19 cellular contexts compared by ENCODE assay signal in the genomic region with DNA sequence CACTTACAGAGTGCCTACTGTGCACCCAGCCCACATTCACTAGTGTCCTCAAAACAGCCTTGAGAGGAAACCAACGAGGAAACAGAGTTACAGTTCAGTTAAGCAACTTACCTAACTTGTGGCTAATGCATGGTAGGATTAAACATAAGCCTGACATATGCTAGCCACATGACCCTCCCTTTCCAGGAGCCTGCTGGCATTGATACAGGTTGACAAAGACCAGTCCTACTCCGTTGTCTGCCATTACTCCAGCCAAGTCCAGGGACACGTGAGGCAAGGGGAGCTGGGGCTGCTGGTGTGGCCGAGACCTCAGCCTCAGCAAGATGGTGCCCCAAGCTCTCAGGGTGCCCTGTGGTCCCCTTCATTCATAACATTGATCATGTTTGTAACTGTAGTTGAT. TPM values are rescaled to one million over a fixed set of nuclear protein-coding genes. Genes with fewer than 3 reads are reported as not detected.
A peak's percentile ranks its signal among the peaks of the same experiment; 100 is the strongest.
DNase-seq lines count a peak whose midpoint lies in the region; ATAC-seq and TF ChIP-seq lines count a peak whose summit lies in the region.
"Had no signal": no experiment of that assay in that cellular context is flagged by ENCODE, and none has a peak within 500 bp of the region (broad histone marks: within the 10 kb centered on the region; RNA-seq: fewer than 3 reads in every experiment).

No MANE protein-coding gene starts in this region.

- H2AFZ ChIP-seq in SK-N-SH (ENCODE audit: low read depth) (no peak overlapping the region), neural progenitor cell (replicated peaks) (no peak overlapping the region)
- H2AFZ ChIP-seq: GM23338 had no signal

- no peaks in the 10 kb centered on the region for H3F3A ChIP-seq in SK-N-SH (replicated peaks; ENCODE audit: insufficient read depth)
- H3F3A ChIP-seq in neural progenitor cell (ENCODE audit: low read depth) = peaks cover 3% of the 10 kb centered on the region

- peaks cover 5% of the 10 kb centered on the region for H3K4me1 Mint-ChIP-seq in activated T-helper 17 cell treated with anti-CD3 and anti-CD28 coated beads, Interleukin-2, amount 50 U/mL, for 72 hours
- peaks cover 46% of the 10 kb centered on the region for H3K4me1 Mint-ChIP-seq in neural progenitor cell
- H3K4me1 Mint-ChIP-seq: B cell had no signal

- H3K4me2 ChIP-seq in SK-N-SH (no peak overlapping the region), neural progenitor cell (no peak overlapping the region)
- H3K4me2 ChIP-seq: GM23338 had no signal

- no peaks in the 10 kb centered on the region for H3K9me3 Mint-ChIP-seq in activated T-helper 17 cell treated with anti-CD3 and anti-CD28 coated beads, Interleukin-2, amount 50 U/mL, for 72 hours
- H3K9me3 Mint-ChIP-seq in neural progenitor cell = no peaks in the 10 kb centered on the region
- H3K9me3 Mint-ChIP-seq: CD8-positive, alpha-beta T cell; GM23338; HFFc6; IgD-negative memory B cell had no signal

- H3K79me2 ChIP-seq in SK-N-SH (ENCODE audit: insufficient read depth) (no peaks in the 10 kb centered on the region), neural progenitor cell (ENCODE audit: low read depth) (no peaks in the 10 kb centered on the region)

- H3K9me3 ChIP-seq in SK-N-SH = no peaks in the 10 kb centered on the region
- no peaks in the 10 kb centered on the region for H3K9me3 ChIP-seq in neural progenitor cell (ENCODE audit: low read depth)
- H3K9me3 ChIP-seq: BLaER1 treated with 17β-estradiol and CSF1 and Interleukin-3, amounts not matched to agents 10 nM and 100 nM had no signal

- H3K4me3 ChIP-seq in SK-N-SH (ENCODE audit: low read depth in 2 of 2, low read length in 1 of 2) = no peak overlapping the region
- no peak overlapping the region for H3K4me3 ChIP-seq in coronary artery
- H3K4me3 ChIP-seq in neural progenitor cell = no peak overlapping the region
- H3K4me3 ChIP-seq: BLaER1 treated with 17β-estradiol and CSF1 and Interleukin-3, amounts not matched to agents 10 nM and 100 nM; GM23338 had no signal

- TF ChIP-seq CTCF in SK-N-SH (IDR thresholded peaks at IDR 0.05) (no peak), coronary artery (IDR thresholded peaks at IDR 0.05) (no peak), neural progenitor cell (IDR thresholded peaks at IDR 0.05) (no peak)

- DNase-seq in SK-N-SH = peak; percentile 47
- peak; percentile 18 for DNase-seq in NCI-H82 treated with DMSO at 0.1 percent for 48 hours (lab: John Stamatoyannopoulos, UW; ENCODE audit: unreplicated experiment)
- no peak for DNase-seq in stimulated activated CD4-positive, alpha-beta T cell treated with anti-CD3 and anti-CD28 coated beads, Interleukin-4, amount 100 ng/mL, for 4 hours
- no peak for DNase-seq in coronary artery (ENCODE audit: low spot score)
- DNase-seq in neural progenitor cell (ENCODE audit: low spot score) = no peak
- DNase-seq: 8988T; Calu3; CD8-positive, alpha-beta T cell; H7; HFFc6 had no signal

- H3K27me3 ChIP-seq in SK-N-SH (ENCODE audit: insufficient read depth) = no peaks in the 10 kb centered on the region
- H3K27me3 ChIP-seq in neural progenitor cell = no peaks in the 10 kb centered on the region
- H3K27me3 ChIP-seq: BLaER1 treated with 17β-estradiol and CSF1 and Interleukin-3, amounts not matched to agents 10 nM and 100 nM had no signal

- H3K27ac ChIP-seq in SK-N-SH (ENCODE audit: low read depth in 2 of 2, low read length in 1 of 2) = no peak overlapping the region; a peak in 1 of 4 replicates
- no peak overlapping the region for H3K27ac ChIP-seq in coronary artery
- no peak overlapping the region for H3K27ac ChIP-seq in neural progenitor cell
- H3K27ac ChIP-seq: BLaER1 treated with 17β-estradiol and CSF1 and Interleukin-3, amounts not matched to agents 10 nM and 100 nM had no signal

- H3K9ac ChIP-seq in SK-N-SH (no peak overlapping the region), neural progenitor cell (no peak overlapping the region)
- H3K9ac ChIP-seq: BLaER1 treated with 17β-estradiol and CSF1 and Interleukin-3, amounts not matched to agents 10 nM and 100 nM had no signal

- CTCF ChIA-PET in SK-N-SH (lab: Yijun Ruan, JAX) = interaction anchor here (0.8 to 1.5 kb wide), 5 partner anchors 10 to 289 kb away, joined by 4 to 5 read pairs (median 4); no protein-coding TSS in a partner anchor

- POLR2A ChIA-PET in SK-N-SH (lab: Yijun Ruan, JAX) = no interaction called here

- H3K4me3 Mint-ChIP-seq in activated T-helper 17 cell treated with anti-CD3 and anti-CD28 coated beads, Interleukin-2, amount 50 U/mL, for 72 hours = no peak overlapping the region
- H3K4me3 Mint-ChIP-seq in neural progenitor cell = no peak overlapping the region
- H3K4me3 Mint-ChIP-seq: B cell; CD8-positive, alpha-beta T cell; GM23338; HFFc6; IgD-negative memory B cell had no signal

- no peaks in the 10 kb centered on the region for H3K27me3 Mint-ChIP-seq in activated T-helper 17 cell treated with anti-CD3 and anti-CD28 coated beads, Interleukin-2, amount 50 U/mL, for 72 hours
- H3K27me3 Mint-ChIP-seq in neural progenitor cell (ENCODE audit: insufficient read depth, low read depth) = peaks cover 7% of the 10 kb centered on the region

- H4K20me1 ChIP-seq in SK-N-SH (ENCODE audit: insufficient read depth) (no peaks in the 10 kb centered on the region), neural progenitor cell (ENCODE audit: low read depth) (no peaks in the 10 kb centered on the region)
- H4K20me1 ChIP-seq: BLaER1 treated with 17β-estradiol and CSF1 and Interleukin-3, amounts not matched to agents 10 nM and 100 nM had no signal

- H3K36me3 Mint-ChIP-seq in activated T-helper 17 cell treated with anti-CD3 and anti-CD28 coated beads, Interleukin-2, amount 50 U/mL, for 72 hours (ENCODE audit: low read depth) = no peaks in the 10 kb centered on the region
- peaks cover 22% of the 10 kb centered on the region for H3K36me3 Mint-ChIP-seq in neural progenitor cell
- H3K36me3 Mint-ChIP-seq: CD8-positive, alpha-beta T cell; IgD-negative memory B cell had no signal

- no peak for ATAC-seq in SK-N-SH treated with all-trans-retinoic acid at 6 μM for 48 hours
- no peak for ATAC-seq in activated T-helper 17 cell treated with anti-CD3 and anti-CD28 coated beads, Interleukin-2, amount 50 U/mL, for 72 hours (replicated peaks)
- ATAC-seq: CD8-positive, alpha-beta T cell; GM23338; HCT116 had no signal

- 0% methylated on average over 4 of the region's 4 CpGs for WGBS in SK-N-SH (ENCODE audit: low lambda C conversion rate)

- peaks cover 0 to 4% of the 10 kb centered on the region in 2 experiments; a peak in 1 of 4 replicates for H3K4me1 ChIP-seq in SK-N-SH (ENCODE audit: control insufficient read depth in 1 of 2, insufficient read depth in 2 of 2, low read depth in 1 of 2, low read length in 1 of 2)
- H3K4me1 ChIP-seq in neural progenitor cell = peaks cover 15% of the 10 kb centered on the region

- no peaks in the 10 kb centered on the region for H3K36me3 ChIP-seq in SK-N-SH (replicated peaks in 1 of 2; ENCODE audit: control insufficient read depth in 1 of 2, insufficient read depth in 2 of 2, low read length in 1 of 2)
- no peaks in the 10 kb centered on the region for H3K36me3 ChIP-seq in neural progenitor cell
- H3K36me3 ChIP-seq: BLaER1 treated with 17β-estradiol and CSF1 and Interleukin-3, amounts not matched to agents 10 nM and 100 nM had no signal

- no peaks in the 10 kb centered on the region for H3K9me2 ChIP-seq in SK-N-SH

- no peak for TF ChIP-seq RAD21 in SK-N-SH (IDR thresholded peaks at IDR 0.05; ENCODE audit: low read length)

- H3K27ac Mint-ChIP-seq in activated T-helper 17 cell treated with anti-CD3 and anti-CD28 coated beads, Interleukin-2, amount 50 U/mL, for 72 hours = peak overlapping the region; percentile 25
- H3K27ac Mint-ChIP-seq in neural progenitor cell = no peak overlapping the region
- H3K27ac Mint-ChIP-seq: B cell; CD8-positive, alpha-beta T cell; GM23338; HFFc6; IgD-negative memory B cell had no signal

- TF ChIP-seq EP300 in SK-N-SH (IDR thresholded peaks at IDR 0.05; ENCODE audit: borderline replicate concordance in 1 of 2, low read depth in 1 of 2, low read length in 1 of 2) = no peak

TF ChIP-seq in SK-N-SH, 30 proteins besides CTCF, POLR2A, EP300 and RAD21 (continues in another document):
- TF ChIP-seq GATA2 (CRISPR knock-in tag; IDR thresholded peaks at IDR 0.05) (no peak), CHD2 (IDR thresholded peaks at IDR 0.05; ENCODE audit: low read length, partially characterized antibody) (no peak), SMC3 (IDR thresholded peaks at IDR 0.05; ENCODE audit: low read depth, low read length) (no peak)

TF ChIP-seq in SK-N-SH treated with all-trans-retinoic acid at 6 μM for 48 hours, 23 proteins besides CTCF, POLR2A, EP300 and RAD21 (continues in another document):
- TF ChIP-seq CSDC2 (CRISPR knock-in tag; IDR thresholded peaks at IDR 0.05) (no peak), ZNF70 (CRISPR knock-in tag; IDR thresholded peaks at IDR 0.05) (no peak), OSR1 (CRISPR knock-in tag; IDR thresholded peaks at IDR 0.05) (no peak), ESRRG (CRISPR knock-in tag; IDR thresholded peaks at IDR 0.05) (no peak), PPARA (CRISPR knock-in tag; IDR thresholded peaks at IDR 0.05; ENCODE audit: borderline replicate concordance) (no peak), SNAI2 (CRISPR knock-in tag; IDR thresholded peaks at IDR 0.05) (no peak), GLIS3 (CRISPR knock-in tag; IDR thresholded peaks at IDR 0.05) (no peak), ZNF8 (CRISPR knock-in tag; IDR thresholded peaks at IDR 0.05) (no peak), TOX (CRISPR knock-in tag; IDR thresholded peaks at IDR 0.05; ENCODE audit: borderline replicate concordance) (no peak)

RNA-seq across cellular contexts. Expression of a gene that starts 37.9 kb away (rescaled TPM):
- not detected in 2 replicates for polyA plus RNA-seq in SK-N-SH (2012; rRNA removed)
- polyA plus RNA-seq in SK-N-SH (2012; cell fraction: cytosol; rRNA removed) = not detected in 2 replicates
- polyA plus RNA-seq in SK-N-SH (2012; cell fraction: nucleus; rRNA removed) = not detected in 2 replicates
- total RNA-seq in activated T-helper 17 cell treated with anti-CD3 and anti-CD28 coated beads, Interleukin-2, amount 50 U/mL, for 72 hours = 10 to 100 TPM; 53.9 to 96.9 TPM
- not detected in 2 replicates for total RNA-seq in neural progenitor cell (ENCODE audit: low replicate concordance)
- total RNA-seq: A673, Calu3, GM23338, H7, HFFc6 had no signal
- polyA plus RNA-seq: AG04450, GM23338 had no signal

RNA-seq across cellular contexts. Expression of a gene that starts 50.2 kb away (rescaled TPM):
- not detected in 2 replicates for polyA plus RNA-seq in SK-N-SH (2012; rRNA removed)
- polyA plus RNA-seq in SK-N-SH (2012; cell fraction: cytosol; rRNA removed) = under 0.01 and 0.01 TPM in 2 replicates
- 0.05 TPM in 1 of 2 replicates, not detected in the other for polyA plus RNA-seq in SK-N-SH (2012; cell fraction: nucleus; rRNA removed)
- 10 to 100 TPM in 1 of 2 donors, 1 to 10 TPM in 1; 7.6 to 28.4 TPM for total RNA-seq in activated T-helper 17 cell treated with anti-CD3 and anti-CD28 coated beads, Interleukin-2, amount 50 U/mL, for 72 hours
- 0.22 TPM in 1 of 2 replicates, not detected in the other for total RNA-seq in neural progenitor cell (ENCODE audit: low replicate concordance)
- total RNA-seq: A673, H7, HFFc6 had no signal
- polyA plus RNA-seq: AG04450 had no signal

Comparison
In these comparisons a context has a peak if more than half of its experiments do, and no peak if none do; other contexts are left out.
1. DNase-seq: peak in SK-N-SH (single experiment) and NCI-H82 treated with DMSO at 0.1 percent for 48 hours (single experiment); none in stimulated activated CD4-positive, alpha-beta T cell treated with anti-CD3 and anti-CD28 coated beads, Interleukin-4, amount 100 ng/mL, for 4 hours (0 of 2), coronary artery (single experiment) and neural progenitor cell (single experiment).
2. RNA of a gene that starts 37.9 kb away (total RNA-seq): 53.9 to 96.9 TPM in activated T-helper 17 cell treated with anti-CD3 and anti-CD28 coated beads, Interleukin-2, amount 50 U/mL, for 72 hours; not detected in neural progenitor cell; every median in the first group is over 10 times any median in the second.